16 cellular contexts compared by ENCODE assay signal in the genomic region with DNA sequence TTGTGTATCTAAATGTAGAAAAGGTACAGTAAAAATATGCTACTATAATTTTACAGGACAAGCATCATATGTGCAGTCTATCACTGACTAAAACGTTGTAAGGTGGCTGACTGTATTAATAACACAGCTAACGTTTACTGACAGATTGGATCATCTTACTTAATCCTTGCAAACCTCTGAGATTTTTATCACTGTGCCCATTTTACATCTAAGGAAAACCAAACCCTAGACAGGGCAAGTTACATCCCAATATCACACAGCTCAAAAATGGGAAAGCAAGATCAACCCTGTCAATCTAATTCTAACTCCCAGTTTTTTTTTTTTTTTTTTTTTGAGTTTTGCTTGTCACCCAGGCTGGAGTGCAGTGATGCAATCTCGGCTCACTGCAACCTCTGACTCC. TPM values are rescaled to one million over a fixed set of nuclear protein-coding genes. Genes with fewer than 3 reads are reported as not detected.
DNase-seq lines count a peak whose midpoint lies in the region; ATAC-seq and TF ChIP-seq lines count a peak whose summit lies in the region.
"Had no signal": no experiment of that assay in that cellular context is flagged by ENCODE, and none has a peak within 500 bp of the region (broad histone marks: within the 10 kb centered on the region; RNA-seq: fewer than 3 reads in every experiment).

No MANE protein-coding gene starts in this region.

- H3K4me3 ChIP-seq in cardiac muscle cell = no peak overlapping the region
- H3K4me3 ChIP-seq in HEK293 (ENCODE audit: low read depth, low read length) = no peak overlapping the region
- H3K4me3 ChIP-seq in osteoblast (ENCODE audit: insufficient read depth, low read length) = no peak overlapping the region
- H3K4me3 ChIP-seq: HAP-1 had no signal

- ATAC-seq in Right ventricle myocardium superior (ENCODE audit: poor library complexity) (no peak), HG03565 (IDR thresholded peaks at IDR 0.05; ENCODE audit: unreplicated experiment) (no peak)

- DNase-seq in cardiac muscle cell (ENCODE audit: low read depth in 1 of 2, low spot score in 1 of 2) (no peak), Right ventricle myocardium superior (no peak), osteoblast (ENCODE audit: insufficient read length, low spot score, missing footprints) (peak; percentile 19)
- DNase-seq: BE2C; C1 segment of cervical spinal cord; CD4-positive, CD25-positive, alpha-beta regulatory T cell; CD8-positive, alpha-beta memory T cell; COR-L47; IMR-90; KBM-7 had no signal

- no peaks in the 10 kb centered on the region for H3K9me3 ChIP-seq in cardiac muscle cell (ENCODE audit: low read depth)
- H3K9me3 ChIP-seq in HEK293 (ENCODE audit: control insufficient read depth, insufficient read depth, low read depth, low read length) = no peaks in the 10 kb centered on the region
- no peaks in the 10 kb centered on the region for H3K9me3 ChIP-seq in osteoblast (ENCODE audit: low read depth, low read length)
- H3K9me3 ChIP-seq: BE2C, HAP-1 had no signal

- H3K27ac ChIP-seq in cardiac muscle cell (peak overlapping the region; percentile 17), HEK293 (ENCODE audit: extremely low read depth, low read depth, low read length) (no peak overlapping the region), osteoblast (ENCODE audit: low read depth, low read length) (no peak overlapping the region)
- H3K27ac ChIP-seq: HL-60 had no signal

- H3K27me3 ChIP-seq in cardiac muscle cell (no peaks in the 10 kb centered on the region), osteoblast (ENCODE audit: insufficient read depth, low read length) (no peaks in the 10 kb centered on the region)
- H3K27me3 ChIP-seq: BE2C had no signal

- TF ChIP-seq CTCF in cardiac muscle cell (IDR thresholded peaks at IDR 0.05; ENCODE audit: low read depth, low read length) (no peak), HEK293 (tag by site-specific recombination; IDR thresholded peaks at IDR 0.05) (no peak), osteoblast (IDR thresholded peaks at IDR 0.05; ENCODE audit: extremely low read depth, low read depth, low read length) (no peak)

- H2AFZ ChIP-seq in osteoblast (ENCODE audit: low read length) = no peak overlapping the region

- intact Hi-C loops in Right ventricle myocardium superior (cut with DNase I) = loop anchor here (10.0 kb wide), 1 partner anchor 144 kb away; no protein-coding TSS in a partner anchor

- H3K4me1 ChIP-seq in cardiac muscle cell (ENCODE audit: low read depth) (no peaks in the 10 kb centered on the region), HEK293 (ENCODE audit: control insufficient read depth, insufficient read depth, low read length) (no peaks in the 10 kb centered on the region), osteoblast (ENCODE audit: insufficient read depth, low read length) (peaks cover 11% of the 10 kb centered on the region)
- H3K4me1 ChIP-seq: BE2C, HAP-1 had no signal

- H3K79me2 ChIP-seq in osteoblast (ENCODE audit: insufficient read depth, low read length) = peaks cover 31% of the 10 kb centered on the region

- H4K20me1 ChIP-seq in osteoblast (ENCODE audit: insufficient read depth, low read length) = peaks cover 12% of the 10 kb centered on the region

- CTCF ChIA-PET in HEK293 (lab: Yijun Ruan, JAX) = interaction anchor here (0.5 kb wide), 1 partner anchor 154 kb away, joined by 3 read pairs; no protein-coding TSS in a partner anchor

- H3K36me3 ChIP-seq in cardiac muscle cell (peaks cover 84% of the 10 kb centered on the region), HEK293 (ENCODE audit: control insufficient read depth in 2 of 2, insufficient read depth in 1 of 2, low read length in 2 of 2) (peaks cover 90 to 99% of the 10 kb centered on the region in 2 experiments), osteoblast (ENCODE audit: insufficient read depth, low read length) (peaks cover 93% of the 10 kb centered on the region)

- H3K4me2 ChIP-seq in osteoblast (ENCODE audit: insufficient read depth, low read length) = no peak overlapping the region

- POLR2A ChIA-PET in HEK293 (lab: Yijun Ruan, JAX) = interaction anchor here (0.6 to 1.4 kb wide), 5 partner anchors 16 to 190 kb away, joined by 3 to 9 read pairs (median 7); a partner anchor contains a TSS

TF ChIP-seq in HEK293, 187 proteins besides CTCF, POLR2A, EP300 and RAD21:
- 0 out of 2 replicates have a peak, but pooled peaks have one; percentile 10 for TF ChIP-seq ZNF629 (tag by site-specific recombination; IDR thresholded peaks at IDR 0.05)
- peak; percentile 90 for TF ChIP-seq ZNF664 (tag by site-specific recombination; IDR thresholded peaks at IDR 0.05)
- TF ChIP-seq ZNF121 (tag by site-specific recombination; IDR thresholded peaks at IDR 0.05) = peak; percentile 80
- TF ChIP-seq ZNF791 (tag by site-specific recombination; IDR thresholded peaks at IDR 0.05) = no peak
- TF ChIP-seq, protein P1, sequence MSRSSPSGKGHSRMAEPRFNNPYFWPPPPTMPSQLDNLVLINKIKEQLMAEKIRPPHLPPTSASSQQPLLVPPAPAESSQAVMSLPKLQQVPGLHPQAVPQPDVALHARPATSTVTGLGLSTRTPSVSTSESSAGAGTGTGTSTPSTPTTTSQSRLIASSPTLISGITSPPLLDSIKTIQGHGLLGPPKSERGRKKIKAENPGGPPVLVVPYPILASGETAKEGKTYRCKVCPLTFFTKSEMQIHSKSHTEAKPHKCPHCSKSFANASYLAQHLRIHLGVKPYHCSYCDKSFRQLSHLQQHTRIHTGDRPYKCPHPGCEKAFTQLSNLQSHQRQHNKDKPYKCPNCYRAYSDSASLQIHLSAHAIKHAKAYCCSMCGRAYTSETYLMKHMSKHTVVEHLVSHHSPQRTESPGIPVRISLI (tag by site-specific recombination; IDR thresholded peaks at IDR 0.05) = peak; percentile 80; the same call in 1 of the 2 replicates
- no peak for TF ChIP-seq ZNF585B (tag by site-specific recombination; IDR thresholded peaks at IDR 0.05)
TF ChIP-seq in HEK293: peak in this region for 4.

RNA-seq across cellular contexts. Expression of a gene that starts 7.5 kb away (rescaled TPM):
- total RNA-seq in cardiac muscle cell (29.1 and 48.7 TPM in 2 replicates), Right ventricle myocardium superior (19.0 TPM), osteoblast (36.9 and 39.5 TPM in 2 replicates)
- 40.6 and 54.2 TPM in 2 replicates for polyA plus RNA-seq in cardiac muscle cell

RNA-seq across cellular contexts. Expression of a gene that starts 15.6 kb away (rescaled TPM):
- 61.0 and 86.4 TPM in 2 replicates for total RNA-seq in cardiac muscle cell
- polyA plus RNA-seq in cardiac muscle cell = 26.6 and 31.5 TPM in 2 replicates
- 22.5 TPM for total RNA-seq in Right ventricle myocardium superior
- 32.7 and 37.3 TPM in 2 replicates for total RNA-seq in osteoblast

RNA-seq across cellular contexts. Expression of a gene that starts 22.8 kb away (rescaled TPM):
- total RNA-seq in cardiac muscle cell (0.33 TPM in 1 of 2 replicates, not detected in the other), Right ventricle myocardium superior (not detected), osteoblast (not detected in 2 replicates)
- 0.74 TPM in 1 of 2 replicates, not detected in the other for polyA plus RNA-seq in cardiac muscle cell
- total RNA-seq: A172; CD4-positive, CD25-positive, alpha-beta regulatory T cell; CD8-positive, alpha-beta memory T cell; H4; IMR-90 had no signal
- polyA plus RNA-seq: IMR-90 had no signal

RNA-seq across cellular contexts. Expression of a gene that starts 59.3 kb away (rescaled TPM):
- total RNA-seq in cardiac muscle cell = 2.1 and 2.5 TPM in 2 replicates
- 1.4 and 2.3 TPM in 2 replicates for polyA plus RNA-seq in cardiac muscle cell
- total RNA-seq in Right ventricle myocardium superior = 7.0 TPM
- 33.3 and 34.5 TPM in 2 replicates for total RNA-seq in osteoblast

RNA-seq across cellular contexts. Expression of a gene that starts 59.7 kb away (rescaled TPM):
- total RNA-seq in cardiac muscle cell (89.4 and 126 TPM in 2 replicates), Right ventricle myocardium superior (55.7 TPM), osteoblast (166 and 183 TPM in 2 replicates)
- 38.6 and 54.9 TPM in 2 replicates for polyA plus RNA-seq in cardiac muscle cell
